24 cellular contexts compared by ENCODE assay signal in genomic region chr7:100688593-100688860, GRCh38. TPM values are rescaled to one million over a fixed set of nuclear protein-coding genes. Genes with fewer than 3 reads are reported as not detected.
DNase-seq lines count a peak whose midpoint lies in the region; ATAC-seq and TF ChIP-seq lines count a peak whose summit lies in the region.
"Had no signal": no experiment of that assay in that cellular context is flagged by ENCODE, and none has a peak within 500 bp of the region (broad histone marks: within the 10 kb centered on the region; RNA-seq: fewer than 3 reads in every experiment).

No MANE protein-coding gene starts in this region.

- no peak overlapping the region for H3K4me2 ChIP-seq in mesenchymal stem cell (ENCODE audit: low read length, poor library complexity, severe bottlenecking)

- no peak overlapping the region for H4K91ac ChIP-seq in mesenchymal stem cell (ENCODE audit: low read length)

- WGBS in mesenchymal stem cell = 98% methylated on average over 5 of the region's 7 CpGs
- WGBS in suprapubic skin = 88% methylated on average over 7 of the region's 7 CpGs

- H3K36me3 Mint-ChIP-seq in MCF 10A (ENCODE audit: insufficient read depth, unreplicated experiment) (peaks cover 56% of the 10 kb centered on the region), WTC11 (peaks cover 32% of the 10 kb centered on the region)

- peak overlapping the region; percentile 43 for H3K9ac ChIP-seq in mesenchymal stem cell (ENCODE audit: low read length)

- CTCF ChIA-PET in MCF 10A (lab: Yijun Ruan, JAX) (interaction anchor here (0.7 to 6.0 kb wide), 2 partner anchors 103 to 127 kb away, joined by 3 to 87 read pairs; no protein-coding TSS in a partner anchor), WTC11 (lab: Charles Lee) (interaction anchor here (1.6 kb wide), 1 partner anchor 86 kb away, joined by 6 read pairs; the partner anchor contains the start of gene PCOLCE)

- peaks cover 19% of the 10 kb centered on the region for H3K36me3 ChIP-seq in breast epithelium
- peaks cover 54 to 68% of the 10 kb centered on the region in 2 experiments for H3K36me3 ChIP-seq in mesenchymal stem cell (ENCODE audit: control insufficient read depth in 1 of 2, insufficient read depth in 2 of 2, low read depth in 1 of 2, low read length in 2 of 2)
- no peaks in the 10 kb centered on the region for H3K36me3 ChIP-seq in uterus
- H3K36me3 ChIP-seq in suprapubic skin = peaks cover 57% of the 10 kb centered on the region

- H3K4me1 ChIP-seq in breast epithelium = peaks cover 4 to 14% of the 10 kb centered on the region in 2 donors
- peaks cover 26% of the 10 kb centered on the region for H3K4me1 ChIP-seq in mesenchymal stem cell (ENCODE audit: control insufficient read depth, insufficient read depth, low read depth, low read length)
- H3K4me1 ChIP-seq in uterus = peaks cover 12 to 28% of the 10 kb centered on the region in 2 donors
- H3K4me1 ChIP-seq in suprapubic skin = peaks cover 38% of the 10 kb centered on the region

- H3K79me1 ChIP-seq in mesenchymal stem cell (replicated peaks; ENCODE audit: low read length, poor library complexity, severe bottlenecking) = peaks cover 41% of the 10 kb centered on the region

- H3K9me3 ChIP-seq in breast epithelium = no peaks in the 10 kb centered on the region
- H3K9me3 ChIP-seq in mesenchymal stem cell (ENCODE audit: control insufficient read depth, low read length) = no peaks in the 10 kb centered on the region
- no peaks in the 10 kb centered on the region for H3K9me3 ChIP-seq in uterus
- H3K9me3 ChIP-seq in suprapubic skin = no peaks in the 10 kb centered on the region
- H3K9me3 ChIP-seq: thyroid gland had no signal

- no peak overlapping the region for H4K8ac ChIP-seq in mesenchymal stem cell (ENCODE audit: low read length)

- H3K27ac Mint-ChIP-seq in MCF 10A (ENCODE audit: low read depth, unreplicated experiment) (no peak overlapping the region), WTC11 (peak overlapping the region; percentile 76)

- no peak overlapping the region for H3K23ac ChIP-seq in mesenchymal stem cell (ENCODE audit: low read length in 2 of 2)

- no peak overlapping the region for H3K4ac ChIP-seq in mesenchymal stem cell (ENCODE audit: low read depth in 1 of 2, low read length in 2 of 2)

- no peak overlapping the region for H2AFZ ChIP-seq in mesenchymal stem cell (ENCODE audit: low read depth, low read length)

- H2BK120ac ChIP-seq in mesenchymal stem cell (ENCODE audit: low read depth, low read length) = no peak overlapping the region

- POLR2A ChIA-PET in MCF 10A (lab: Yijun Ruan, JAX) = no interaction called here
- POLR2A ChIA-PET in WTC11 (lab: Charles Lee) = interaction anchor here (1.4 kb wide), 1 partner anchor 11 kb away, joined by 4 read pairs; no protein-coding TSS in a partner anchor

- no peak for ATAC-seq in WTC11
- ATAC-seq in HG02884 (IDR thresholded peaks at IDR 0.05; ENCODE audit: unreplicated experiment) = no peak
- ATAC-seq: activated T-cell treated with anti-CD3 and anti-CD28 coated beads, Interleukin-2, amount 50 U/mL, for 4 hours; natural killer cell treated with Interleukin-12 subunit alpha and Interleukin-12 subunit beta and Interleukin-15 and Interleukin-18, amount 100 ng/mL, for 72 hours had no signal

- no TSS peak for BruUV-seq in MCF 10A (replicated peaks; lab: Mats Ljungman, UMichigan)

- H3K27me3 Mint-ChIP-seq in MCF 10A (ENCODE audit: insufficient read depth, unreplicated experiment) = no peaks in the 10 kb centered on the region
- H3K27me3 Mint-ChIP-seq in WTC11 (ENCODE audit: low read depth) = no peaks in the 10 kb centered on the region
- H3K27me3 Mint-ChIP-seq: CD4-positive, CD25-positive, alpha-beta regulatory T cell; natural killer cell treated with Interleukin-12 subunit alpha and Interleukin-12 subunit beta and Interleukin-15 and Interleukin-18, amount 100 ng/mL, for 72 hours had no signal

- H2BK15ac ChIP-seq in mesenchymal stem cell (ENCODE audit: low read depth, poor library complexity, severe bottlenecking) = no peak overlapping the region

- intact Hi-C loops in breast epithelium (cut with DNase I; ENCODE audit: low total_unique reads) (loop anchor here (5.0 to 10.0 kb wide), 2 partner anchors 114 to 211 kb away; partner anchors contain the start of genes SAP25 and TSC22D4), MCF 10A (cut with micrococcal nuclease) (no loop called here), uterus (cut with DNase I; ENCODE audit: low total_unique reads) (loop anchor here (10.0 kb wide), 2 partner anchors 124 to 224 kb away; partner anchors contain the start of gene SPACDR)

- no peak overlapping the region for H2BK12ac ChIP-seq in mesenchymal stem cell (ENCODE audit: low read length in 2 of 2)

- TF ChIP-seq EP300 in suprapubic skin (IDR thresholded peaks at IDR 0.05) = no peak

- peak overlapping the region; percentile 41 to 45 for H3K27ac ChIP-seq in breast epithelium
- H3K27ac ChIP-seq in mesenchymal stem cell (ENCODE audit: low read length, poor library complexity, severe bottlenecking) = no peak overlapping the region
- peak overlapping the region; percentile 39 to 45 for H3K27ac ChIP-seq in uterus
- H3K27ac ChIP-seq in suprapubic skin = no peak overlapping the region
- H3K27ac ChIP-seq: thyroid gland had no signal

- H3K4me1 Mint-ChIP-seq in MCF 10A (ENCODE audit: insufficient read depth, unreplicated experiment) (peaks cover 19% of the 10 kb centered on the region), WTC11 (peaks cover 29% of the 10 kb centered on the region)

- no peak for DNase-seq in breast epithelium (ENCODE audit: low spot score in 2 of 2)
- no peak for DNase-seq in MCF 10A (ENCODE audit: unreplicated experiment)
- DNase-seq in WTC11 (ENCODE audit: low spot score) = no peak
- no peak for DNase-seq in mesenchymal stem cell
- DNase-seq in uterus = no peak
- DNase-seq in SW480 (ENCODE audit: low spot score) = no peak
- no peak for DNase-seq in suprapubic skin (ENCODE audit: low spot score in 2 of 2)
- DNase-seq: activated CD4-positive, alpha-beta T cell treated with anti-CD3 and anti-CD28 coated beads, Interleukin-2, amount 50 U/mL, for 48 hours; activated T-cell treated with anti-CD3 and anti-CD28 coated beads, Interleukin-2, amount 50 U/mL, for 4 hours; CD4-positive, CD25-positive, alpha-beta regulatory T cell; DMS153; foreskin melanocyte; kidney glomerular epithelial cell; MM.1S; NCI-H1436 treated with DMSO at 0.1 percent for 48 hours; NCI-H526 treated with DMSO at 0.1 percent for 48 hours; Right ventricle myocardium superior; thyroid gland had no signal

- H3K14ac ChIP-seq in mesenchymal stem cell (ENCODE audit: low read length in 2 of 2) = no peak overlapping the region

- H3K4me3 Mint-ChIP-seq in MCF 10A (ENCODE audit: unreplicated experiment) = no peak overlapping the region
- no peak overlapping the region for H3K4me3 Mint-ChIP-seq in WTC11
- H3K4me3 Mint-ChIP-seq: activated T-cell treated with anti-CD3 and anti-CD28 coated beads, Interleukin-2, amount 50 U/mL, for 4 hours; natural killer cell treated with Interleukin-12 subunit alpha and Interleukin-12 subunit beta and Interleukin-15 and Interleukin-18, amount 100 ng/mL, for 72 hours had no signal

- H3K4me3 ChIP-seq in breast epithelium (no peak overlapping the region), mesenchymal stem cell (ENCODE audit: insufficient read depth in 1 of 2, low read depth in 1 of 2, low read length in 2 of 2) (no peak overlapping the region), uterus (no peak overlapping the region), suprapubic skin (no peak overlapping the region)
- H3K4me3 ChIP-seq: thyroid gland had no signal

- no peak overlapping the region for H3K18ac ChIP-seq in mesenchymal stem cell (ENCODE audit: low read depth in 1 of 2, low read length in 2 of 2)

- H3K9me3 Mint-ChIP-seq in MCF 10A (ENCODE audit: unreplicated experiment) (no peaks in the 10 kb centered on the region), WTC11 (no peaks in the 10 kb centered on the region)
- H3K9me3 Mint-ChIP-seq: activated T-cell treated with anti-CD3 and anti-CD28 coated beads, Interleukin-2, amount 50 U/mL, for 4 hours; natural killer cell treated with Interleukin-12 subunit alpha and Interleukin-12 subunit beta and Interleukin-15 and Interleukin-18, amount 100 ng/mL, for 72 hours had no signal

- no peak overlapping the region for H2AK5ac ChIP-seq in mesenchymal stem cell (ENCODE audit: low read length, severe bottlenecking)

- H2BK5ac ChIP-seq in mesenchymal stem cell (ENCODE audit: low read depth, low read length, poor library complexity, severe bottlenecking) = no peak overlapping the region

- TF ChIP-seq CTCF in breast epithelium (IDR thresholded peaks at IDR 0.05) = no peak
- no peak for TF ChIP-seq CTCF in MCF 10A (IDR thresholded peaks at IDR 0.05; ENCODE audit: unreplicated experiment)
- no peak for TF ChIP-seq CTCF in WTC11 (IDR thresholded peaks at IDR 0.05)
- no peak for TF ChIP-seq CTCF in uterus (IDR thresholded peaks at IDR 0.05)
- TF ChIP-seq CTCF in suprapubic skin (IDR thresholded peaks at IDR 0.05) = no peak

- H3K27me3 ChIP-seq in breast epithelium (no peaks in the 10 kb centered on the region), mesenchymal stem cell (ENCODE audit: control insufficient read depth in 1 of 2, insufficient read depth in 1 of 2, low read length in 2 of 2) (no peaks in the 10 kb centered on the region), uterus (no peaks in the 10 kb centered on the region), suprapubic skin (no peaks in the 10 kb centered on the region)
- H3K27me3 ChIP-seq: thyroid gland had no signal

- TF ChIP-seq POLR2A in breast epithelium (IDR thresholded peaks at IDR 0.05) (no peak), uterus (IDR thresholded peaks at IDR 0.05) (no peak), suprapubic skin (IDR thresholded peaks at IDR 0.05) (no peak)

RNA-seq across cellular contexts. Expression of gene GIGYF1, which starts 5.5 kb away (rescaled TPM):
- total RNA-seq in breast epithelium = 10 to 100 TPM; 25.0 to 39.0 (median 34.8) TPM
- 37.6 and 40.1 TPM in 2 replicates for total RNA-seq in MCF 10A (2022)
- 116 to 130 TPM (median 123 TPM) in 3 replicates for total RNA-seq in WTC11 (2021)
- polyA plus RNA-seq in mesenchymal stem cell (2013, experiment 1 of 2) = 13.2 TPM
- polyA plus RNA-seq in mesenchymal stem cell (2013, experiment 2 of 2) = 12.0 TPM
- total RNA-seq in uterus = 10 to 100 TPM in 3 of 4 donors, 1 to 10 TPM in 1; 9.7 to 90.9 (median 31.9) TPM
- 10 to 100 TPM; 29.0 to 91.6 (median 40.7) TPM for total RNA-seq in suprapubic skin

RNA-seq across cellular contexts. Expression of gene GNB2, which starts 15.0 kb away (rescaled TPM):
- 100 to 1,000 TPM; 113 to 197 (median 173) TPM for total RNA-seq in breast epithelium
- total RNA-seq in MCF 10A (2022) = 196 and 201 TPM in 2 replicates
- 182 to 194 TPM (median 184 TPM) in 3 replicates for total RNA-seq in WTC11 (2021)
- 145 TPM for polyA plus RNA-seq in mesenchymal stem cell (2013, experiment 1 of 2)
- polyA plus RNA-seq in mesenchymal stem cell (2013, experiment 2 of 2) = 145 TPM
- 100 to 1,000 TPM in 2 of 4 donors, 10 to 100 TPM in 2; 72.0 to 245 (median 94.3) TPM for total RNA-seq in uterus
- 100 to 1,000 TPM; 228 to 311 (median 300) TPM for total RNA-seq in suprapubic skin

RNA-seq across cellular contexts. Expression of gene POP7, which starts 17.4 kb away (rescaled TPM):
- total RNA-seq in breast epithelium = 10 to 100 TPM; 25.8 to 28.2 (median 27.4) TPM
- total RNA-seq in MCF 10A (2022) = 49.0 and 59.2 TPM in 2 replicates
- total RNA-seq in WTC11 (2021) = 71.9 to 79.2 TPM (median 78.1 TPM) in 3 replicates
- 32.8 TPM for polyA plus RNA-seq in mesenchymal stem cell (2013, experiment 1 of 2)
- polyA plus RNA-seq in mesenchymal stem cell (2013, experiment 2 of 2) = 33.6 TPM
- total RNA-seq in uterus = 10 to 100 TPM; 16.4 to 53.8 (median 23.8) TPM
- total RNA-seq in suprapubic skin = 10 to 100 TPM; 39.4 to 55.8 (median 47.6) TPM

RNA-seq across cellular contexts. Expression of gene EPO, which starts 31.7 kb away (rescaled TPM):
- total RNA-seq in breast epithelium = not detected
- not detected in 2 replicates for total RNA-seq in MCF 10A (2022)
- 0.63 to 0.76 TPM (median 0.66 TPM) in 3 replicates for total RNA-seq in WTC11 (2021)
- polyA plus RNA-seq in mesenchymal stem cell (2013, experiment 1 of 2) = 0.03 TPM
- 0.03 TPM for polyA plus RNA-seq in mesenchymal stem cell (2013, experiment 2 of 2)
- 1 to 10 TPM in 1 of 4 donors, not detected in 3; 1.1 TPM for total RNA-seq in uterus
- under 1 TPM in 1 of 4 donors, not detected in 3; 0.97 TPM for total RNA-seq in suprapubic skin
- total RNA-seq: activated T-cell treated with anti-CD3 and anti-CD28 coated beads, Interleukin-2, amount 50 U/mL, for 4 hours; CD4-positive, CD25-positive, alpha-beta regulatory T cell; dermis microvascular lymphatic vessel endothelial cell; mesenteric fat pad; natural killer cell treated with Interleukin-12 subunit alpha and Interleukin-12 subunit beta and Interleukin-15 and Interleukin-18, amount 100 ng/mL, for 72 hours; posterior vena cava; Right ventricle myocardium superior; thyroid gland had no signal

RNA-seq across cellular contexts. Expression of gene ACTL6B, which starts 32.3 kb away (rescaled TPM):
- total RNA-seq in breast epithelium (not detected), MCF 10A (2022) (not detected in 2 replicates), WTC11 (2021) (0.96 to 1.3 TPM (median 0.99 TPM) in 3 replicates), uterus (not detected), suprapubic skin (not detected)
- polyA plus RNA-seq in mesenchymal stem cell (2013, experiment 1 of 2) = not detected
- polyA plus RNA-seq in mesenchymal stem cell (2013, experiment 2 of 2) = 0.03 TPM
- total RNA-seq: activated T-cell treated with anti-CD3 and anti-CD28 coated beads, Interleukin-2, amount 50 U/mL, for 4 hours; CD4-positive, CD25-positive, alpha-beta regulatory T cell; dermis microvascular lymphatic vessel endothelial cell; mesenteric fat pad; natural killer cell treated with Interleukin-12 subunit alpha and Interleukin-12 subunit beta and Interleukin-15 and Interleukin-18, amount 100 ng/mL, for 72 hours; posterior vena cava; Right ventricle myocardium superior had no signal
- polyA plus RNA-seq: CD4-positive, CD25-positive, alpha-beta regulatory T cell; esophagus had no signal

Comparison
In these comparisons a context has a peak if more than half of its experiments do, and no peak if none do; other contexts are left out.
1. H3K27ac ChIP-seq: peak in breast epithelium (2 of 2) and uterus (2 of 2); none in mesenchymal stem cell (single experiment) and suprapubic skin (single experiment).